8 cellular contexts compared by ENCODE assay signal in the genomic region with DNA sequence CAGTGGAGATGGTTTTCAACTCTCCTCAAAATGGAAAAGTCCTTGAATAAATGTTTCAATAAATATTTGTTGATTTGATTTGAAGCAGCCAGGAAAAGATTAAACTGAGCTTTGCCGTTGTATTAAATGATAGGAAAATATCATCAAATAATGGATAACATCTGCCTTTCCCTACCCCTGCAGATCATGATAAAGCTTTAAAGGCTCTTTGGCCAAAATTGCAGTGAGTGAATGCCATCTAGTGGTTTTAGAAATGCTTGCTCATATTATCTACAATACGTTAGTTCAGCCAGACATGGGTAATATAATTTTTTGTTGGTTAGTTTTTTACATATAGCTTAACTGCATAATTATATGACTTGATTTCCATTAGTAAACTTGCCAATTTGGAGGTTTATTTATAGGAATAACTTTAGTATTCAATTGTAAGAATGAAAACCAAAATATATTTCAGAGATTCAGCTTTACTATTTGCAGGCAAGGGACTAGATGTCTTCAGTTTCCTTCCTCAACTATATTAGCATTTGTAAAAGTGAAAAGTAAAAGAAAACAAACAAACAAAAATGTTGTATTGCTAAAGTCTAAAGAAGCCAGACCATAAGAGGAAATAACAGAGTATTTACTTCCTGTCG.
DNase-seq lines count a peak whose midpoint lies in the region; ATAC-seq, FAIRE-seq and TF ChIP-seq lines count a peak whose summit lies in the region.

No MANE protein-coding gene starts in this region.

- peaks cover 35% of the 10 kb centered on the region for H3K4me1 Mint-ChIP-seq in brain

- BruUV-seq in HepG2 (replicated peaks; lab: Mats Ljungman, UMichigan) = no TSS peak

- no peak for FAIRE-seq in A549 (lab: Jason Lieb, UNC)
- FAIRE-seq in HepG2 (lab: Jason Lieb, UNC) = peak; percentile 32

- no peaks in the 10 kb centered on the region for H3K36me3 ChIP-seq in HepG2 (replicated peaks in 1 of 2; ENCODE audit: control insufficient read depth in 1 of 2, insufficient read depth in 2 of 2, low read length in 2 of 2)

- POLR2A ChIA-PET in A549 (lab: Yijun Ruan, JAX) = no interaction called here
- POLR2A ChIA-PET in HepG2 (lab: Yijun Ruan, JAX) = no interaction called here

- no peak overlapping the region for H2AFZ ChIP-seq in HepG2 (ENCODE audit: low read length)

- H3K27ac Mint-ChIP-seq in brain = peak overlapping the region in 3 of 5 experiments; percentile 11 to 54 (median 26)
- H3K27ac Mint-ChIP-seq in activated naive CD4-positive, alpha-beta T cell treated with anti-CD3 and anti-CD28 coated beads, Interleukin-2, amount 50 U/mL, for 72 hours = no peak overlapping the region

- H3K9me3 ChIP-seq in A549 (no peaks in the 10 kb centered on the region), HepG2 (ENCODE audit: low read length) (no peaks in the 10 kb centered on the region)

- no peaks in the 10 kb centered on the region for H3K79me2 ChIP-seq in HepG2 (ENCODE audit: insufficient read depth, low read length)

- TF ChIP-seq EP300 in A549 (IDR thresholded peaks at IDR 0.05) (no peak), HepG2 (IDR thresholded peaks at IDR 0.05; ENCODE audit: low read depth in 2 of 2, low read length in 2 of 2) (no peak), HepG2 (CRISPR knock-in tag; IDR thresholded peaks at IDR 0.05; ENCODE audit: borderline replicate concordance) (no peak)

- no peaks in the 10 kb centered on the region for H3K27me3 ChIP-seq in HepG2 (ENCODE audit: control insufficient read depth in 1 of 2, insufficient read depth in 2 of 2, low read length in 2 of 2)

- no peaks in the 10 kb centered on the region for H3K9me3 Mint-ChIP-seq in brain
- H3K9me3 Mint-ChIP-seq in activated naive CD4-positive, alpha-beta T cell treated with anti-CD3 and anti-CD28 coated beads, Interleukin-2, amount 50 U/mL, for 72 hours = no peaks in the 10 kb centered on the region

- CTCF ChIA-PET in A549 (lab: Yijun Ruan, JAX) (interaction anchor here (0.6 to 2.2 kb wide), 11 partner anchors 8 to 1699 kb away, joined by 3 to 9 read pairs (median 3); a partner anchor contains a TSS), HepG2 (lab: Yijun Ruan, JAX; ENCODE audit: low intra/inter-chr PET ratio, low total read pairs) (interaction anchor here (2.4 kb wide), 1 partner anchor 1254 kb away, joined by 8 read pairs; no protein-coding TSS in a partner anchor)

- TF ChIP-seq RAD21 in A549 (conservative IDR thresholded peaks at IDR 0.05 in 1 of 2, IDR thresholded peaks at IDR 0.05 in 1 of 2) (peak; percentile 70 to 75), HepG2 (CRISPR knock-in tag; IDR thresholded peaks at IDR 0.05) (no peak)

- peak in 1 of 2 experiments; percentile 69; a peak in 2 of 6 replicates for ATAC-seq in A549
- ATAC-seq in HG03108 (IDR thresholded peaks at IDR 0.05; ENCODE audit: unreplicated experiment) = peak; percentile 52
- ATAC-seq in HepG2 = peak; percentile 73
- no peak for ATAC-seq in HG03135 (IDR thresholded peaks at IDR 0.05; ENCODE audit: unreplicated experiment)
- ATAC-seq in activated naive CD4-positive, alpha-beta T cell treated with anti-CD3 and anti-CD28 coated beads, Interleukin-2, amount 50 U/mL, for 72 hours = no peak

- in situ Hi-C loops in HepG2 (cut with HindIII; ENCODE audit: extremely low pct_ligation_motif_present, low pct_unique_long_range_greater_than_20kb) = no loop called here

- H3K9ac ChIP-seq in HepG2 (ENCODE audit: insufficient read depth, low read depth, low read length) = no peak overlapping the region

- DNase-seq in A549 (ENCODE audit: low read depth in 1 of 2, low spot score in 1 of 2) (peak in 1 of 2 experiments; percentile 27), NCI-H446 treated with DMSO at 0.1 percent for 48 hours (lab: John Stamatoyannopoulos, UW) (peak; percentile 46), HepG2 (ENCODE audit: low spot score) (peak; percentile 36)
- DNase-seq in activated naive CD4-positive, alpha-beta T cell treated with anti-CD3 and anti-CD28 coated beads, Interleukin-2, amount 50 U/mL, for 72 hours (ENCODE audit: low spot score in 2 of 2) = no peak

- H3K4me2 ChIP-seq in A549 (no peak overlapping the region), HepG2 (ENCODE audit: low read depth, low read length) (no peak overlapping the region)

- no peak overlapping the region for H3K4me3 Mint-ChIP-seq in brain

- H3K27ac ChIP-seq in A549 (no peak overlapping the region), HepG2 (ENCODE audit: extremely low read length, insufficient read depth, low read length) (no peak overlapping the region)

- intact Hi-C loops in HepG2 (cut with micrococcal nuclease; ENCODE audit: unreplicated experiment) = loop anchor here (1.0 kb wide), 1 partner anchor 1254 kb away; no protein-coding TSS in a partner anchor

- WGBS in A549 (ENCODE audit: missing lambda C conversion rate) = 3% methylated on average over 3 of the region's 3 CpGs
- 3% methylated on average over 3 of the region's 3 CpGs for WGBS in HepG2 (ENCODE audit: low lambda C conversion rate)

- peaks cover 4% of the 10 kb centered on the region for H3K27me3 Mint-ChIP-seq in brain

- peak; percentile 62 for TF ChIP-seq CTCF in A549 (IDR thresholded peaks at IDR 0.05)
- peak; percentile 43; the same call in 1 of the 3 replicates for TF ChIP-seq CTCF in GM12872 (IDR thresholded peaks at IDR 0.05; ENCODE audit: insufficient read depth, low read depth, low read length)
- TF ChIP-seq CTCF in brain (conservative IDR thresholded peaks at IDR 0.05) = peak; percentile 82 to 86
- TF ChIP-seq CTCF in HepG2 (CRISPR knock-in tag; IDR thresholded peaks at IDR 0.05) = peak; percentile 66

- H3K4me3 ChIP-seq in A549 (no peak overlapping the region), HepG2 (replicated peaks in 1 of 3; ENCODE audit: insufficient read depth in 1 of 3, low read depth in 2 of 3, low read length in 3 of 3) (no peak overlapping the region)

- H3K4me1 ChIP-seq in A549 (no peaks in the 10 kb centered on the region), HepG2 (ENCODE audit: insufficient read depth, low read length) (no peaks in the 10 kb centered on the region)

- H3K36me3 Mint-ChIP-seq in brain = no peaks in the 10 kb centered on the region
- no peaks in the 10 kb centered on the region for H3K36me3 Mint-ChIP-seq in activated naive CD4-positive, alpha-beta T cell treated with anti-CD3 and anti-CD28 coated beads, Interleukin-2, amount 50 U/mL, for 72 hours

- H4K20me1 ChIP-seq in HepG2 (ENCODE audit: insufficient read depth, low read length) = no peaks in the 10 kb centered on the region

- TF ChIP-seq POLR2A in A549 (IDR thresholded peaks at IDR 0.05; ENCODE audit: low read length) (no peak), HepG2 (IDR thresholded peaks at IDR 0.05; ENCODE audit: insufficient read depth in 1 of 2, low read depth in 2 of 2, low read length in 2 of 2) (no peak)

TF ChIP-seq in A549, 52 proteins besides CTCF, POLR2A, EP300 and RAD21:
- TF ChIP-seq ZNF302 (CRISPR knock-in tag; IDR thresholded peaks at IDR 0.05) = no peak
- no peak for TF ChIP-seq KDM1A (IDR thresholded peaks at IDR 0.05; ENCODE audit: low read depth)
- no peak for TF ChIP-seq HOXB5 (CRISPR knock-in tag; IDR thresholded peaks at IDR 0.05)
- no peak for TF ChIP-seq BHLHE40 (IDR thresholded peaks at IDR 0.05; ENCODE audit: low read depth, low read length)
- peak; percentile 61 for TF ChIP-seq SMC3 (IDR thresholded peaks at IDR 0.05)

TF ChIP-seq in HepG2, 621 proteins besides CTCF, POLR2A, EP300 and RAD21 (continues in another document):
- TF ChIP-seq, protein P1, sequence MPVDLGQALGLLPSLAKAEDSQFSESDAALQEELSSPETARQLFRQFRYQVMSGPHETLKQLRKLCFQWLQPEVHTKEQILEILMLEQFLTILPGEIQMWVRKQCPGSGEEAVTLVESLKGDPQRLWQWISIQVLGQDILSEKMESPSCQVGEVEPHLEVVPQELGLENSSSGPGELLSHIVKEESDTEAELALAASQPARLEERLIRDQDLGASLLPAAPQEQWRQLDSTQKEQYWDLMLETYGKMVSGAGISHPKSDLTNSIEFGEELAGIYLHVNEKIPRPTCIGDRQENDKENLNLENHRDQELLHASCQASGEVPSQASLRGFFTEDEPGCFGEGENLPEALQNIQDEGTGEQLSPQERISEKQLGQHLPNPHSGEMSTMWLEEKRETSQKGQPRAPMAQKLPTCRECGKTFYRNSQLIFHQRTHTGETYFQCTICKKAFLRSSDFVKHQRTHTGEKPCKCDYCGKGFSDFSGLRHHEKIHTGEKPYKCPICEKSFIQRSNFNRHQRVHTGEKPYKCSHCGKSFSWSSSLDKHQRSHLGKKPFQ (CRISPR knock-in tag; IDR thresholded peaks at IDR 0.05; ENCODE audit: insufficient replicate concordance) = no peak
- TF ChIP-seq ZNF17 (CRISPR knock-in tag; IDR thresholded peaks at IDR 0.05) = no peak
- TF ChIP-seq, protein P2, sequence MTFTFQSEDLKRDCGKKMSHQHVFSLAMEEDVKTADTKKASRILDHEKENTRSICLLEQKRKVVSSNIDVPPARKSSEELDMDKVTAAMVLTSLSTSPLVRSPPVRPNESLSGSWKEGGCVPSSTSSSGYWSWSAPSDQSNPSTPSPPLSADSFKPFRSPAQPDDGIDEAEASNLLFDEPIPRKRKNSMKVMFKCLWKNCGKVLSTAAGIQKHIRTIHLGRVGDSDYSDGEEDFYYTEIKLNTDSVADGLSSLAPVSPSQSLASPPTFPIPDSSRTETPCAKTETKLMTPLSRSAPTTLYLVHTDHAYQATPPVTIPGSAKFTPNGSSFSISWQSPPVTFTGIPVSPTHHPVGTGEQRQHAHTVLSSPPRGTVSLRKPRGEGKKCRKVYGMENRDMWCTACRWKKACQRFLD (CRISPR knock-in tag; IDR thresholded peaks at IDR 0.05; ENCODE audit: borderline replicate concordance) = no peak
- no peak for TF ChIP-seq PAX8 (CRISPR knock-in tag; IDR thresholded peaks at IDR 0.05; ENCODE audit: borderline replicate concordance)
- TF ChIP-seq ZNF7 (CRISPR knock-in tag; IDR thresholded peaks at IDR 0.05) = no peak
- peak; percentile 59 for TF ChIP-seq SMC3 (IDR thresholded peaks at IDR 0.05; ENCODE audit: low read length)
- TF ChIP-seq STAG1 (CRISPR knock-in tag; IDR thresholded peaks at IDR 0.05) = peak; percentile 88

Comparison
In these comparisons a context has a peak if more than half of its experiments do, and no peak if none do; other contexts are left out.
1. ATAC-seq: peak in HG03108 (single experiment) and HepG2 (single experiment); none in HG03135 (single experiment) and activated naive CD4-positive, alpha-beta T cell treated with anti-CD3 and anti-CD28 coated beads, Interleukin-2, amount 50 U/mL, for 72 hours (0 of 2).
2. DNase-seq: peak in NCI-H446 treated with DMSO at 0.1 percent for 48 hours (single experiment) and HepG2 (single experiment); none in activated naive CD4-positive, alpha-beta T cell treated with anti-CD3 and anti-CD28 coated beads, Interleukin-2, amount 50 U/mL, for 72 hours (0 of 2).
3. H3K27ac Mint-ChIP-seq: peak in brain (3 of 5); none in activated naive CD4-positive, alpha-beta T cell treated with anti-CD3 and anti-CD28 coated beads, Interleukin-2, amount 50 U/mL, for 72 hours (0 of 2).
4. Peak in every context shown above with its lines, with median percentiles within 50 percentile points of each other: CTCF ChIP-seq.